In the genomic region with DNA sequence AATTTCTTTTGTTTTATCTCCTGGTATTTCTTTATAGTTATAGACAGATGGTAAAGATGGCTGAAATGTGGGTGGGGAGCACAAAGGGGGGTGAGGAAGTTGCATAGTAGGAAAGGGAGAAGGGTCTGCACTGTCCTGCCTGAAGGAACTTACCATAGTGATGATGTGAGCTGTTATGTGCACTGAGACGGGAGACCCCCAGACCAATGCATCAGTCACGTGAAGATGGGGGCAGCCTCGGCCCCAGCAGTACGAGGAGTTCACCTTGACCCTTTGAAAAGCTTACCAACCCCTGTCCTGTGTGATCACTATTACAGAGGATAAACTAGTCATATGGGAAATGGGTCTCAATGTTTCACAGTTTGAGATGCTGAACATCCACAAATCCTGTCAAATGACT, we compare ENCODE assay signal across 10 cellular contexts.
A peak's percentile ranks its signal among the peaks of the same experiment; 100 is the strongest.
DNase-seq lines count a peak whose midpoint lies in the region; ATAC-seq, FAIRE-seq and TF ChIP-seq lines count a peak whose summit lies in the region.
"Had no signal": no experiment of that assay in that cellular context is flagged by ENCODE, and none has a peak within 500 bp of the region (broad histone marks: within the 10 kb centered on the region; RNA-seq: fewer than 3 reads in every experiment).

No MANE protein-coding gene starts in this region.

- no peak overlapping the region for H4K91ac ChIP-seq in IMR-90 (ENCODE audit: insufficient read depth, low read depth, low read length)
- no peak overlapping the region for H4K91ac ChIP-seq in neuronal stem cell (ENCODE audit: low read depth, low read length, poor library complexity)

- H3K36me3 Mint-ChIP-seq in astrocyte (ENCODE audit: low read depth, unreplicated experiment) = peaks cover 2% of the 10 kb centered on the region
- H3K36me3 Mint-ChIP-seq: CD4-positive, alpha-beta memory T cell had no signal

- no peak for TF ChIP-seq POLR2A in IMR-90 (IDR thresholded peaks at IDR 0.05; ENCODE audit: low read depth, low read length)
- TF ChIP-seq POLR2A in tibial nerve (IDR thresholded peaks at IDR 0.05) = no peak

- H3K4me1 Mint-ChIP-seq in astrocyte (ENCODE audit: low read depth, unreplicated experiment) = peaks cover 25% of the 10 kb centered on the region
- H3K4me1 Mint-ChIP-seq: CD4-positive, alpha-beta memory T cell had no signal

- H3K4me2 ChIP-seq in IMR-90 (ENCODE audit: low read depth, low read length) (no peak overlapping the region), astrocyte (ENCODE audit: low read length) (no peak overlapping the region), neuronal stem cell (ENCODE audit: insufficient read depth, low read length, poor library complexity, severe bottlenecking) (no peak overlapping the region), MM.1S (ENCODE audit: low read depth, low read length) (no peak overlapping the region)

- dilution Hi-C loops in IMR-90 (cut with HindIII; ENCODE audit: low sequenced_read_pairs, unreplicated experiment) = no loop called here

- H2BK15ac ChIP-seq in IMR-90 (ENCODE audit: low read depth, low read length) (no peak overlapping the region; the same call in 2 of the 3 replicates), neuronal stem cell (ENCODE audit: low read length) (no peak overlapping the region)

- no peak for ATAC-seq in IMR-90 (ENCODE audit: low read depth)

- no peak overlapping the region for H3K56ac ChIP-seq in IMR-90 (ENCODE audit: extremely low read depth, insufficient read depth, low read length)

- peaks cover 5% of the 10 kb centered on the region for H3K9me3 Mint-ChIP-seq in astrocyte (ENCODE audit: unreplicated experiment)

- H3K79me1 ChIP-seq in IMR-90 (ENCODE audit: low read depth in 1 of 2, low read length in 2 of 2) (no peaks in the 10 kb centered on the region), neuronal stem cell (ENCODE audit: low read depth, low read length) (no peaks in the 10 kb centered on the region)

- H3K27ac ChIP-seq in IMR-90 (ENCODE audit: insufficient read depth, low read length) (no peak overlapping the region), astrocyte (ENCODE audit: low read depth, low read length) (no peak overlapping the region), tibial nerve (peak overlapping the region; percentile 47 to 85 (median 73)), neuronal stem cell (replicated peaks; ENCODE audit: low read length) (no peak overlapping the region), MM.1S (ENCODE audit: low read length) (no peak overlapping the region), substantia nigra (ENCODE audit: low read depth, low read length, poor library complexity, severe bottlenecking) (no peak overlapping the region)

- H3K27ac Mint-ChIP-seq in astrocyte (ENCODE audit: unreplicated experiment) = no peak overlapping the region
- H3K27ac Mint-ChIP-seq: CD4-positive, alpha-beta memory T cell; H9 had no signal

- H3K23ac ChIP-seq in IMR-90 (ENCODE audit: low read depth, low read length) (no peak overlapping the region), neuronal stem cell (ENCODE audit: low read depth, low read length, poor library complexity) (no peak overlapping the region)

- H3K9me3 ChIP-seq in IMR-90 (ENCODE audit: control insufficient read depth, insufficient read depth, low read length) (peaks cover 3% of the 10 kb centered on the region), astrocyte (ENCODE audit: insufficient read depth, low read depth, low read length) (no peaks in the 10 kb centered on the region), tibial nerve (peaks cover 0 to 21% (median 0%) of the 10 kb centered on the region in 4 donors), neuronal stem cell (replicated peaks in 1 of 2; ENCODE audit: control insufficient read depth in 2 of 2, insufficient read depth in 1 of 2, low read depth in 1 of 2, low read length in 2 of 2) (peaks cover 0 to 5% of the 10 kb centered on the region in 2 donors), MM.1S (replicated peaks; ENCODE audit: insufficient read depth, low read length) (no peaks in the 10 kb centered on the region)

- H2BK12ac ChIP-seq in neuronal stem cell (ENCODE audit: low read length) = no peak overlapping the region

- H4K8ac ChIP-seq in IMR-90 (ENCODE audit: low read depth in 2 of 2, low read length in 2 of 2) (no peak overlapping the region), neuronal stem cell (ENCODE audit: low read depth, low read length) (no peak overlapping the region)

- peak; percentile 34 for FAIRE-seq in astrocyte (lab: Jason Lieb, UNC)

- H3K18ac ChIP-seq in IMR-90 (ENCODE audit: low read depth, low read length) (no peak overlapping the region), neuronal stem cell (ENCODE audit: low read length) (no peak overlapping the region)

- TF ChIP-seq RAD21 in IMR-90 (IDR thresholded peaks at IDR 0.05; ENCODE audit: low read length) = no peak

- H3F3A ChIP-seq in MM.1S (ENCODE audit: insufficient read depth, low read length) = no peaks in the 10 kb centered on the region; the same call in 1 of the 2 replicates

- intact Hi-C loops in IMR-90 (cut with micrococcal nuclease) = loop anchor here (1.0 to 10.0 kb wide), 7 partner anchors 127 to 847 kb away; a partner anchor contains a TSS

- H3K79me2 ChIP-seq in astrocyte (ENCODE audit: insufficient read depth, low read length) (no peaks in the 10 kb centered on the region), MM.1S (ENCODE audit: low read length) (no peaks in the 10 kb centered on the region)

- H2BK5ac ChIP-seq in IMR-90 (ENCODE audit: low read depth, low read length, poor library complexity, severe bottlenecking) = no peak overlapping the region
- H2BK5ac ChIP-seq in neuronal stem cell (ENCODE audit: low read length) = no peak overlapping the region

- no peak overlapping the region for H3K4me3 ChIP-seq in IMR-90 (ENCODE audit: insufficient read depth, low read depth, low read length)
- no peak overlapping the region for H3K4me3 ChIP-seq in astrocyte (ENCODE audit: insufficient read depth, low read depth, low read length)
- no peak overlapping the region for H3K4me3 ChIP-seq in tibial nerve
- H3K4me3 ChIP-seq in neuronal stem cell (ENCODE audit: low read length in 2 of 2) = no peak overlapping the region
- no peak overlapping the region for H3K4me3 ChIP-seq in MM.1S (ENCODE audit: low read length)

- TF ChIP-seq CTCF in IMR-90 (conservative IDR thresholded peaks at IDR 0.05; ENCODE audit: low read depth, low read length) (no peak), astrocyte (IDR thresholded peaks at IDR 0.05; ENCODE audit: insufficient read depth, low read depth, low read length) (no peak), tibial nerve (IDR thresholded peaks at IDR 0.05) (no peak), MM.1S (IDR thresholded peaks at IDR 0.05; ENCODE audit: low read length) (no peak)

- 80% methylated on average over 1 of the region's 4 CpGs; no CpG with 5 or more reads in 1 of the 2 experiments for WGBS in IMR-90 (ENCODE audit: extremely low coverage in 2 of 2, insufficient read length in 1 of 2), 2 experiments
- 80 to 84% methylated on average over 4 of the region's 4 CpGs for WGBS in tibial nerve, 2 donors
- no CpG with 5 or more reads among the region's 4 CpGs for WGBS in neuronal stem cell (ENCODE audit: extremely low coverage in 2 of 2, insufficient read length in 2 of 2, insufficient replicate concordance in 1 of 2), 2 donors

- H2BK120ac ChIP-seq in IMR-90 (ENCODE audit: low read depth, low read length) (no peak overlapping the region), neuronal stem cell (ENCODE audit: low read depth, low read length) (no peak overlapping the region)

- in situ Hi-C loops in IMR-90 (cut with MboI; ENCODE audit: low sequenced_read_pairs) = loop anchor here (10.0 to 25.0 kb wide), 3 partner anchors 549 to 847 kb away; a partner anchor contains a TSS

- H3K14ac ChIP-seq in IMR-90 (replicated peaks; ENCODE audit: low read depth, low read length) (no peak overlapping the region), neuronal stem cell (ENCODE audit: low read length) (no peak overlapping the region)

- no peak overlapping the region for H2BK20ac ChIP-seq in IMR-90 (ENCODE audit: low read depth, low read length)

- peaks cover 7% of the 10 kb centered on the region; the same call in 1 of the 2 replicates for H3K9me1 ChIP-seq in IMR-90 (ENCODE audit: insufficient read depth, low read length)

- no peaks in the 10 kb centered on the region for H3K27me3 Mint-ChIP-seq in astrocyte (ENCODE audit: low read depth, unreplicated experiment)
- H3K27me3 Mint-ChIP-seq: CD4-positive, alpha-beta memory T cell had no signal

- H3K36me3 ChIP-seq in IMR-90 (ENCODE audit: control insufficient read depth, insufficient read depth, low read length) (peaks cover 3% of the 10 kb centered on the region; the same call in 1 of the 2 replicates), astrocyte (ENCODE audit: insufficient read depth, low read length) (no peaks in the 10 kb centered on the region), tibial nerve (peaks cover 0 to 22% (median 0%) of the 10 kb centered on the region in 3 donors), neuronal stem cell (replicated peaks in 1 of 2; ENCODE audit: control insufficient read depth in 2 of 2, insufficient read depth in 2 of 2, low read length in 2 of 2) (no peaks in the 10 kb centered on the region), MM.1S (replicated peaks; ENCODE audit: insufficient read depth, low read length) (no peaks in the 10 kb centered on the region)

- no TSS peak for BruUV-seq in IMR-90 (replicated peaks; lab: Mats Ljungman, UMichigan)

- H4K20me1 ChIP-seq in IMR-90 (ENCODE audit: insufficient read depth, low read length) = no peaks in the 10 kb centered on the region
- H4K20me1 ChIP-seq in astrocyte (ENCODE audit: insufficient read depth, low read length) = no peaks in the 10 kb centered on the region
- no peaks in the 10 kb centered on the region for H4K20me1 ChIP-seq in MM.1S (ENCODE audit: insufficient read depth, low read length)

- no peak overlapping the region for H2AK9ac ChIP-seq in IMR-90 (replicated peaks; ENCODE audit: low read depth, low read length, poor library complexity)

- no peaks in the 10 kb centered on the region for H3K9me2 ChIP-seq in MM.1S (replicated peaks; ENCODE audit: insufficient read depth, low read length)

- POLR2A ChIA-PET in IMR-90 (lab: Charles Lee; ENCODE audit: unreplicated experiment) = interaction anchor here (0.7 kb wide), 1 partner anchor 70 kb away, joined by 6 read pairs; no protein-coding TSS in a partner anchor

- no peak overlapping the region for H4K5ac ChIP-seq in IMR-90 (ENCODE audit: low read depth, low read length)

- no peak for DNase-seq in IMR-90
- no peak for DNase-seq in astrocyte (ENCODE audit: low read depth)
- DNase-seq in tibial nerve (ENCODE audit: low spot score in 2 of 2) = no peak
- no peak for DNase-seq in neuronal stem cell (ENCODE audit: low spot score)
- no peak for DNase-seq in MM.1S
- no peak for DNase-seq in substantia nigra (lab: John Stamatoyannopoulos, UW)
- DNase-seq: CD4-positive, alpha-beta memory T cell; DMS79 treated with DMSO at 0.1 percent for 48 hours; GF-D8 had no signal

- H3K4ac ChIP-seq in IMR-90 (ENCODE audit: low read depth, low read length) (no peak overlapping the region), neuronal stem cell (ENCODE audit: low read length) (no peak overlapping the region)

- no peak for TF ChIP-seq EP300 in tibial nerve (IDR thresholded peaks at IDR 0.05)

- H2AFZ ChIP-seq in IMR-90 (replicated peaks; ENCODE audit: low read length, poor library complexity) (peak overlapping the region; percentile 60), astrocyte (ENCODE audit: low read depth, low read length) (no peak overlapping the region), neuronal stem cell (ENCODE audit: low read length) (no peak overlapping the region), MM.1S (ENCODE audit: low read length) (no peak overlapping the region)

- H3K9ac ChIP-seq in IMR-90 (ENCODE audit: low read depth, low read length) (no peak overlapping the region), astrocyte (ENCODE audit: low read length) (no peak overlapping the region), neuronal stem cell (ENCODE audit: low read depth, low read length, poor library complexity) (no peak overlapping the region), MM.1S (ENCODE audit: low read length) (no peak overlapping the region)

- H3K4me1 ChIP-seq in IMR-90 (ENCODE audit: control insufficient read depth, insufficient read depth, low read length) (peaks cover 5% of the 10 kb centered on the region; the same call in 1 of the 2 replicates), astrocyte (ENCODE audit: insufficient read depth, low read length) (peaks cover 2% of the 10 kb centered on the region), tibial nerve (peaks cover 5 to 25% (median 10%) of the 10 kb centered on the region in 4 donors), neuronal stem cell (ENCODE audit: control insufficient read depth in 2 of 2, insufficient read depth in 1 of 2, low read depth in 1 of 2, low read length in 2 of 2) (peaks cover 2% of the 10 kb centered on the region in 2 donors), MM.1S (ENCODE audit: low read length) (no peaks in the 10 kb centered on the region)

- no peaks in the 10 kb centered on the region for H3K27me3 ChIP-seq in IMR-90 (ENCODE audit: control insufficient read depth, insufficient read depth, low read length)
- H3K27me3 ChIP-seq in astrocyte (ENCODE audit: insufficient read depth, low read length) = no peaks in the 10 kb centered on the region
- no peaks in the 10 kb centered on the region for H3K27me3 ChIP-seq in tibial nerve
- H3K27me3 ChIP-seq in neuronal stem cell (ENCODE audit: control insufficient read depth in 3 of 3, insufficient read depth in 3 of 3, low read depth in 1 of 3, low read length in 3 of 3) = no peaks in the 10 kb centered on the region
- H3K27me3 ChIP-seq in MM.1S (replicated peaks; ENCODE audit: insufficient read depth, low read length) = no peaks in the 10 kb centered on the region

- no peak overlapping the region for H3K4me3 Mint-ChIP-seq in astrocyte (ENCODE audit: unreplicated experiment)
- H3K4me3 Mint-ChIP-seq: CD4-positive, alpha-beta memory T cell; H9 had no signal

- H2AK5ac ChIP-seq in IMR-90 (ENCODE audit: low read depth, low read length) (no peak overlapping the region), neuronal stem cell (ENCODE audit: low read depth, low read length) (no peak overlapping the region)

- CTCF ChIA-PET in IMR-90 (lab: Yijun Ruan, JAX) = interaction anchor here (0.5 to 2.6 kb wide), 10 partner anchors 12 to 674 kb away, joined by 3 to 13 read pairs (median 6); no protein-coding TSS in a partner anchor

Comparison
In these comparisons a context has a peak if more than half of its experiments do, and no peak if none do; other contexts are left out.
1. H3K27ac ChIP-seq: peak in tibial nerve (4 of 4); none in IMR-90 (single experiment), astrocyte (single experiment), neuronal stem cell (single experiment), MM.1S (single experiment) and substantia nigra (single experiment).